Comparison of ENCODE assay signal across 22 cellular contexts in the genomic region with DNA sequence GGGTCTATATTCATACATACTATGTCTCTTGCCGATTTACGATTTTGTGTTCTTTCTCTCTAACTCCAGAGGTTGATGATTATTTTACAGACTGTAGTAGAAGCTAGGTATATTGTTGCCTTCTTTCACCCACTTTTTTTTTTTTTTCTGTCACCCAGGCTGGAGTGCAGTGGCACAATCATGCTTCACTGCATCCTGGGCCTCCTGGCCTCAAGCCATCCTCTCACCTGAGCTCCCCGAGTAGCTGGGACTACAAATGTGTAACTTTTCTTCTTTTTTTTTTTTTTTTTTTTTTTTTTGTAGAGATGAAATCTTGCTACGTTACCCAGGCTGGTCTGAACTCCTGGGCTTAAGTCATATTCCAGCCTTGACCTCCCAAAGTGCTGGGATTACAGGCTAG.
"Had no signal": no experiment of that assay in that cellular context is flagged by ENCODE, and none has a peak within 500 bp of the region (broad histone marks: within the 10 kb centered on the region; RNA-seq: fewer than 3 reads in every experiment).

No MANE protein-coding gene starts in this region.

- H3K27me3 ChIP-seq: SJSA1 had no signal

- H3K9me3 ChIP-seq: SJSA1 had no signal

- H3K4me3 Mint-ChIP-seq: IgD-negative memory B cell had no signal

- H3K36me3 Mint-ChIP-seq: IgD-negative memory B cell had no signal

- H3K27ac ChIP-seq: HL-60, SJSA1, SK-N-MC had no signal

- H3K36me3 ChIP-seq: SJSA1 had no signal

- H3K4me1 Mint-ChIP-seq: IgD-negative memory B cell had no signal

- H3K27me3 Mint-ChIP-seq: IgD-negative memory B cell had no signal

- H3K4me1 ChIP-seq: SJSA1 had no signal

- H3K4me3 ChIP-seq: SJSA1, SK-N-MC had no signal

- DNase-seq: KBM-7, MV-4-11, NCI-H1048, NCI-H1105, NCI-H1417, NCI-H1436 treated with DMSO at 0.1 percent for 48 hours, NCI-H1694, NCI-H187 treated with DMSO at 0.1 percent for 48 hours, NCI-H2029 treated with DMSO at 0.1 percent for 48 hours, NCI-H226, NCI-H446, NCI-H510A, NCI-H524 treated with DMSO at 0.1 percent for 48 hours, NCI-H69, NCI-H774, Right ventricle myocardium superior, RPMI8226, SIG-M5 had no signal
